25 cellular contexts compared by ENCODE assay signal in genomic region chr19:3526507-3527244, GRCh38. TPM values are rescaled to one million over a fixed set of nuclear protein-coding genes. Genes with fewer than 3 reads are reported as not detected.
DNase-seq lines count a peak whose midpoint lies in the region; ATAC-seq and TF ChIP-seq lines count a peak whose summit lies in the region.
"Had no signal": no experiment of that assay in that cellular context is flagged by ENCODE, and none has a peak within 500 bp of the region (broad histone marks: within the 10 kb centered on the region; RNA-seq: fewer than 3 reads in every experiment).

No MANE protein-coding gene starts in this region.

- intact Hi-C loops in MCF 10A (cut with micrococcal nuclease), result no loop called here

- H3K27me3 Mint-ChIP-seq in endodermal cell (ENCODE audit: insufficient read depth) (no peaks in the 10 kb centered on the region), osteocyte (ENCODE audit: unreplicated experiment) (no peaks in the 10 kb centered on the region), MCF 10A (ENCODE audit: insufficient read depth, unreplicated experiment) (no peaks in the 10 kb centered on the region)
- H3K27me3 Mint-ChIP-seq: activated B cell treated with CpG ODN at 0.5 μM for 24 hours; activated naive CD8-positive, alpha-beta T cell treated with anti-CD3 and anti-CD28 coated beads, Interleukin-2, amount 10 ng/mL, durations not matched to agents 7 days and 5 days; IgD-negative memory B cell had no signal

- ATAC-seq in GM18502 (IDR thresholded peaks at IDR 0.05; ENCODE audit: poor library complexity, unreplicated experiment), result no peak
- ATAC-seq: activated T-cell treated with anti-CD3 and anti-CD28 coated beads, Interleukin-2, amount 50 U/mL, for 72 hours; stimulated activated effector memory CD8-positive, alpha-beta T cell treated with anti-CD3 and anti-CD28 coated beads, Interleukin-12 subunit alpha, Interleukin-12 subunit beta, amount 100 ng/mL, for 72 hours had no signal

- no peak overlapping the region for H3K4me2 ChIP-seq in MM.1S (ENCODE audit: low read depth, low read length)

- no peak for DNase-seq in MM.1S
- no peak for DNase-seq in endodermal cell
- no peak for DNase-seq in osteocyte (ENCODE audit: extremely low spot score, unreplicated experiment)
- DNase-seq in mucosa of gallbladder (ENCODE audit: low spot score), result no peak
- DNase-seq in NCI-H2227 treated with DMSO at 0.1 percent for 48 hours (lab: John Stamatoyannopoulos, UW), result no peak
- no peak for DNase-seq in MCF 10A (ENCODE audit: unreplicated experiment)
- DNase-seq: activated B cell treated with CpG ODN at 0.5 μM for 24 hours; activated naive CD8-positive, alpha-beta T cell treated with anti-CD3 and anti-CD28 coated beads, Interleukin-2, amount 10 ng/mL, durations not matched to agents 7 days and 5 days; activated T-cell treated with anti-CD3 and anti-CD28 coated beads, Interleukin-2, amount 50 U/mL, for 72 hours; central memory CD4-positive, alpha-beta T cell; GF-D8; HCEC 1CT; NCI-H1092; NCI-H526; Right ventricle myocardium superior; stimulated activated CD4-positive, alpha-beta T cell treated with anti-CD3 and anti-CD28 coated beads, Interleukin-15, amount 100 ng/mL, for 24 hours; T-helper 2 cell had no signal

- peaks cover 18% of the 10 kb centered on the region for H3K79me2 ChIP-seq in MM.1S (ENCODE audit: low read length)

- H3K9me3 ChIP-seq in MM.1S (replicated peaks; ENCODE audit: insufficient read depth, low read length), result no peaks in the 10 kb centered on the region
- no peaks in the 10 kb centered on the region for H3K9me3 ChIP-seq in endodermal cell (ENCODE audit: control insufficient read depth, low read length)
- H3K9me3 ChIP-seq: BLaER1, thoracic aorta had no signal

- no peak overlapping the region for H3K9ac ChIP-seq in MM.1S (ENCODE audit: low read length)
- no peak overlapping the region for H3K9ac ChIP-seq in endodermal cell (ENCODE audit: extremely low read depth, low read length, poor library complexity, severe bottlenecking)
- H3K9ac ChIP-seq: BLaER1 had no signal

- 95 to 98% methylated on average over 18 to 28 of the region's 28 CpGs for WGBS in endodermal cell (ENCODE audit: insufficient coverage in 1 of 2, insufficient read length in 1 of 2), 2 experiments

- H3K4me3 ChIP-seq in MM.1S (ENCODE audit: low read length) (no peak overlapping the region), endodermal cell (ENCODE audit: low read length) (no peak overlapping the region)
- H3K4me3 ChIP-seq: BLaER1, thoracic aorta had no signal

- TF ChIP-seq CTCF in GM12873 (IDR thresholded peaks at IDR 0.05; ENCODE audit: insufficient read depth, low read depth, low read length, missing control alignments) (peak; percentile 40), MM.1S (IDR thresholded peaks at IDR 0.05; ENCODE audit: low read length) (peak; percentile 16; the same call in 1 of the 2 replicates), endodermal cell (conservative IDR thresholded peaks at IDR 0.05) (peak; percentile 66), osteocyte (IDR thresholded peaks at IDR 0.05) (peak; percentile 26), MCF 10A (IDR thresholded peaks at IDR 0.05; ENCODE audit: unreplicated experiment) (no peak)

- H3K36me3 Mint-ChIP-seq in endodermal cell (ENCODE audit: low read depth) (peaks cover 30% of the 10 kb centered on the region), osteocyte (ENCODE audit: unreplicated experiment) (peaks cover 15% of the 10 kb centered on the region), MCF 10A (ENCODE audit: insufficient read depth, unreplicated experiment) (peaks cover 24% of the 10 kb centered on the region)

- H3K27ac Mint-ChIP-seq in endodermal cell, result no peak overlapping the region
- H3K27ac Mint-ChIP-seq in osteocyte (ENCODE audit: unreplicated experiment), result no peak overlapping the region
- no peak overlapping the region for H3K27ac Mint-ChIP-seq in MCF 10A (ENCODE audit: low read depth, unreplicated experiment)
- H3K27ac Mint-ChIP-seq: activated B cell treated with CpG ODN at 0.5 μM for 24 hours; activated naive CD8-positive, alpha-beta T cell treated with anti-CD3 and anti-CD28 coated beads, Interleukin-2, amount 10 ng/mL, durations not matched to agents 7 days and 5 days; activated T-cell treated with anti-CD3 and anti-CD28 coated beads, Interleukin-2, amount 50 U/mL, for 72 hours; IgD-negative memory B cell; stimulated activated effector memory CD8-positive, alpha-beta T cell treated with anti-CD3 and anti-CD28 coated beads, Interleukin-12 subunit alpha, Interleukin-12 subunit beta, amount 100 ng/mL, for 72 hours had no signal

- H3K27ac ChIP-seq in MM.1S (ENCODE audit: low read length) (no peak overlapping the region), endodermal cell (ENCODE audit: low read depth, low read length) (no peak overlapping the region)
- H3K27ac ChIP-seq: thoracic aorta had no signal

- H2AFZ ChIP-seq in MM.1S (ENCODE audit: low read length), result no peak overlapping the region

- H3K4me1 ChIP-seq in MM.1S (ENCODE audit: low read length) (no peaks in the 10 kb centered on the region), endodermal cell (ENCODE audit: control insufficient read depth, insufficient read depth, low read length) (no peaks in the 10 kb centered on the region)

- H3K4me1 Mint-ChIP-seq in endodermal cell (no peaks in the 10 kb centered on the region), osteocyte (ENCODE audit: unreplicated experiment) (no peaks in the 10 kb centered on the region), MCF 10A (ENCODE audit: insufficient read depth, unreplicated experiment) (no peaks in the 10 kb centered on the region)
- H3K4me1 Mint-ChIP-seq: activated B cell treated with CpG ODN at 0.5 μM for 24 hours; activated naive CD8-positive, alpha-beta T cell treated with anti-CD3 and anti-CD28 coated beads, Interleukin-2, amount 10 ng/mL, durations not matched to agents 7 days and 5 days had no signal

- H3K27me3 ChIP-seq in MM.1S (replicated peaks; ENCODE audit: insufficient read depth, low read length), result no peaks in the 10 kb centered on the region
- no peaks in the 10 kb centered on the region for H3K27me3 ChIP-seq in endodermal cell (ENCODE audit: control insufficient read depth, insufficient read depth, low read length, poor library complexity, severe bottlenecking)
- H3K27me3 ChIP-seq: BLaER1 had no signal

- no peaks in the 10 kb centered on the region for H3K9me3 Mint-ChIP-seq in endodermal cell
- H3K9me3 Mint-ChIP-seq in osteocyte (ENCODE audit: unreplicated experiment), result no peaks in the 10 kb centered on the region
- H3K9me3 Mint-ChIP-seq in MCF 10A (ENCODE audit: unreplicated experiment), result no peaks in the 10 kb centered on the region
- H3K9me3 Mint-ChIP-seq: activated B cell treated with CpG ODN at 0.5 μM for 24 hours; activated naive CD8-positive, alpha-beta T cell treated with anti-CD3 and anti-CD28 coated beads, Interleukin-2, amount 10 ng/mL, durations not matched to agents 7 days and 5 days; activated T-cell treated with anti-CD3 and anti-CD28 coated beads, Interleukin-2, amount 50 U/mL, for 72 hours; IgD-negative memory B cell; stimulated activated effector memory CD8-positive, alpha-beta T cell treated with anti-CD3 and anti-CD28 coated beads, Interleukin-12 subunit alpha, Interleukin-12 subunit beta, amount 100 ng/mL, for 72 hours had no signal

- BruUV-seq in MCF 10A (replicated peaks; lab: Mats Ljungman, UMichigan), result no TSS peak

- no peaks in the 10 kb centered on the region for H4K20me1 ChIP-seq in MM.1S (ENCODE audit: insufficient read depth, low read length)

- H3K36me3 ChIP-seq in MM.1S (replicated peaks; ENCODE audit: insufficient read depth, low read length) (no peaks in the 10 kb centered on the region), endodermal cell (ENCODE audit: control insufficient read depth, insufficient read depth, low read length) (peaks cover 27% of the 10 kb centered on the region)

- H3F3A ChIP-seq in MM.1S (ENCODE audit: insufficient read depth, low read length), result no peaks in the 10 kb centered on the region

- H3K4me3 Mint-ChIP-seq in endodermal cell (no peak overlapping the region), osteocyte (ENCODE audit: unreplicated experiment) (no peak overlapping the region), MCF 10A (ENCODE audit: unreplicated experiment) (no peak overlapping the region)
- H3K4me3 Mint-ChIP-seq: activated B cell treated with CpG ODN at 0.5 μM for 24 hours; activated naive CD8-positive, alpha-beta T cell treated with anti-CD3 and anti-CD28 coated beads, Interleukin-2, amount 10 ng/mL, durations not matched to agents 7 days and 5 days; activated T-cell treated with anti-CD3 and anti-CD28 coated beads, Interleukin-2, amount 50 U/mL, for 72 hours; IgD-negative memory B cell; stimulated activated effector memory CD8-positive, alpha-beta T cell treated with anti-CD3 and anti-CD28 coated beads, Interleukin-12 subunit alpha, Interleukin-12 subunit beta, amount 100 ng/mL, for 72 hours had no signal

- H3K9me2 ChIP-seq in MM.1S (replicated peaks; ENCODE audit: insufficient read depth, low read length), result no peaks in the 10 kb centered on the region

- POLR2A ChIA-PET in MCF 10A (lab: Yijun Ruan, JAX), result no interaction called here

- CTCF ChIA-PET in MCF 10A (lab: Yijun Ruan, JAX), result interaction anchor here (0.5 to 1.0 kb wide), 2 partner anchors 42 to 222 kb away, joined by 3 read pairs; no protein-coding TSS in a partner anchor

RNA-seq across cellular contexts. Expression of gene TEKTIP1, which starts 12.3 kb away (rescaled TPM):
- total RNA-seq in endodermal cell (1 to 10 TPM; 4.6 to 5.7 TPM), osteocyte (0.73 and 0.97 TPM in 2 replicates), mucosa of gallbladder (10.3 TPM), MCF 10A (2022) (0.49 and 1.0 TPM in 2 replicates)
- 0.75 TPM for polyA plus RNA-seq in endodermal cell (2013, experiment 1 of 2)
- polyA plus RNA-seq in endodermal cell (2013, experiment 2 of 2), result 0.62 TPM
- total RNA-seq: renal cortical epithelial cell, thoracic aorta had no signal
- polyA plus RNA-seq: IgD-negative memory B cell, neural cell had no signal

RNA-seq across cellular contexts. Expression of gene FZR1, which starts 20.6 kb away (rescaled TPM):
- total RNA-seq in endodermal cell, result 10 to 100 TPM; 56.7 to 65.1 TPM
- polyA plus RNA-seq in endodermal cell (2013, experiment 1 of 2), result 49.5 TPM
- polyA plus RNA-seq in endodermal cell (2013, experiment 2 of 2), result 52.5 TPM
- 45.3 and 49.5 TPM in 2 replicates for total RNA-seq in osteocyte
- 84.7 TPM for total RNA-seq in mucosa of gallbladder
- 46.4 and 48.9 TPM in 2 replicates for total RNA-seq in MCF 10A (2022)

RNA-seq across cellular contexts. Expression of gene DOHH, which starts 26.2 kb away (rescaled TPM):
- total RNA-seq in endodermal cell (10 to 100 TPM; 13.4 to 14.3 TPM), osteocyte (10.0 and 10.8 TPM in 2 replicates), mucosa of gallbladder (11.6 TPM), MCF 10A (2022) (14.9 and 16.3 TPM in 2 replicates)
- 7.8 TPM for polyA plus RNA-seq in endodermal cell (2013, experiment 1 of 2)
- polyA plus RNA-seq in endodermal cell (2013, experiment 2 of 2), result 7.8 TPM

RNA-seq across cellular contexts. Expression of gene MFSD12, which starts 30.7 kb away (rescaled TPM):
- total RNA-seq in endodermal cell, result 10 to 100 TPM; 48.2 to 62.4 TPM
- polyA plus RNA-seq in endodermal cell (2013, experiment 1 of 2), result 44.5 TPM
- 39.0 TPM for polyA plus RNA-seq in endodermal cell (2013, experiment 2 of 2)
- total RNA-seq in osteocyte, result 85.5 and 91.7 TPM in 2 replicates
- 64.1 TPM for total RNA-seq in mucosa of gallbladder
- total RNA-seq in MCF 10A (2022), result 77.5 and 79.4 TPM in 2 replicates

RNA-seq across cellular contexts. Expression of gene SMIM44, which starts 43.4 kb away (rescaled TPM):
- total RNA-seq in endodermal cell, result not detected
- not detected for polyA plus RNA-seq in endodermal cell (2013, experiment 1 of 2)
- polyA plus RNA-seq in endodermal cell (2013, experiment 2 of 2), result not detected
- total RNA-seq in osteocyte, result not detected in 2 replicates
- 3.7 TPM for total RNA-seq in mucosa of gallbladder
- total RNA-seq in MCF 10A (2022), result not detected in 2 replicates
- total RNA-seq: activated B cell treated with CpG ODN at 0.5 μM for 24 hours; activated naive CD8-positive, alpha-beta T cell treated with anti-CD3 and anti-CD28 coated beads, Interleukin-2, amount 10 ng/mL, durations not matched to agents 7 days and 5 days; activated T-cell treated with anti-CD3 and anti-CD28 coated beads, Interleukin-2, amount 50 U/mL, for 72 hours; renal cortical epithelial cell; Right ventricle myocardium superior; thoracic aorta had no signal
- polyA plus RNA-seq: IgD-negative memory B cell, neural cell had no signal
